8 cellular contexts compared by ENCODE assay signal in the genomic region with DNA sequence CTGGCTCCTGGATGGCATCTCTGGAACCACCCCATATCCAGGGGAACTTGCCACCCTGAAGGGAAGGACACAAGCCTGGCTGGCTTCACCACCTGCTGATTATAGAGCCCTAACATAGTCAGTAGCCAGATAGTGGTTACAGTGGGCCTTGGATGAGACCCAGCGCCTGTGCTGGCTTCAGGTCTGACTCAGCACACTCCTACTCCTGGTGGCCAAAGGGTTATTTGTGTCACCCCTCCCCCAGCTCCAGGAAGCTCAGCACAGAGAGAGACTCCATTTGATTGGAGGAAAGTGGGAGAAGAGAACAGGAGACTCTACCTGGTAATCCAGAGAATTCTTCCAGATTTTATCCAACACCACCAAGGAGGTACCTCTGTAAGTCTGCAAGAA. TPM values are rescaled to one million over a fixed set of nuclear protein-coding genes. Genes with fewer than 3 reads are reported as not detected.
A peak's percentile ranks its signal among the peaks of the same experiment; 100 is the strongest.
DNase-seq lines count a peak whose midpoint lies in the region; ATAC-seq, FAIRE-seq and TF ChIP-seq lines count a peak whose summit lies in the region.
"Had no signal": no experiment of that assay in that cellular context is flagged by ENCODE, and none has a peak within 500 bp of the region (broad histone marks: within the 10 kb centered on the region; RNA-seq: fewer than 3 reads in every experiment).

No MANE protein-coding gene starts in this region.

- no peak overlapping the region for H3K9ac ChIP-seq in astrocyte (ENCODE audit: low read length)
- H3K9ac ChIP-seq: parathyroid adenoma had no signal

- 100% methylated on average over 1 of the region's 1 CpG for WGBS in prostate gland

- peaks cover 11% of the 10 kb centered on the region for H3K4me1 ChIP-seq in astrocyte (ENCODE audit: insufficient read depth, low read length)
- H3K4me1 ChIP-seq in osteoblast (ENCODE audit: insufficient read depth, low read length) = peaks cover 16% of the 10 kb centered on the region
- no peaks in the 10 kb centered on the region for H3K4me1 ChIP-seq in prostate gland (replicated peaks)

- H3K9me3 ChIP-seq in astrocyte (ENCODE audit: insufficient read depth, low read depth, low read length) (no peaks in the 10 kb centered on the region), osteoblast (ENCODE audit: low read depth, low read length) (no peaks in the 10 kb centered on the region), prostate gland (no peaks in the 10 kb centered on the region)

- peaks cover 14% of the 10 kb centered on the region for H3K4me1 Mint-ChIP-seq in astrocyte (ENCODE audit: low read depth, unreplicated experiment)

- H3K36me3 ChIP-seq in astrocyte (ENCODE audit: insufficient read depth, low read length) (no peaks in the 10 kb centered on the region), osteoblast (ENCODE audit: insufficient read depth, low read length) (no peaks in the 10 kb centered on the region), prostate gland (no peaks in the 10 kb centered on the region)

- no peak overlapping the region for H2AFZ ChIP-seq in astrocyte (ENCODE audit: low read depth, low read length)
- H2AFZ ChIP-seq in osteoblast (ENCODE audit: low read length) = no peak overlapping the region
- H2AFZ ChIP-seq: parathyroid adenoma had no signal

- no peak for FAIRE-seq in astrocyte (lab: Jason Lieb, UNC)

- H3K4me3 Mint-ChIP-seq in astrocyte (ENCODE audit: unreplicated experiment) = no peak overlapping the region

- H3K27me3 Mint-ChIP-seq in astrocyte (ENCODE audit: low read depth, unreplicated experiment) = no peaks in the 10 kb centered on the region

- peak; percentile 97 for ATAC-seq in GM19351 (IDR thresholded peaks at IDR 0.05; ENCODE audit: unreplicated experiment)
- peak; percentile 83 for ATAC-seq in HG02938 (IDR thresholded peaks at IDR 0.05; ENCODE audit: unreplicated experiment)

- H3K36me3 Mint-ChIP-seq in astrocyte (ENCODE audit: low read depth, unreplicated experiment) = peaks cover 23% of the 10 kb centered on the region

- H3K4me3 ChIP-seq in astrocyte (ENCODE audit: insufficient read depth, low read depth, low read length) (no peak overlapping the region), osteoblast (ENCODE audit: insufficient read depth, low read length) (no peak overlapping the region), prostate gland (no peak overlapping the region)

- peak overlapping the region; percentile 13 for H3K27ac Mint-ChIP-seq in astrocyte (ENCODE audit: unreplicated experiment)

- peak overlapping the region; percentile 40 for H3K4me2 ChIP-seq in astrocyte (ENCODE audit: low read length)
- peak overlapping the region; percentile 10 for H3K4me2 ChIP-seq in osteoblast (ENCODE audit: insufficient read depth, low read length)

- intact Hi-C loops in prostate gland (cut with DNase I) = no loop called here

- no peak for TF ChIP-seq POLR2A in prostate gland (IDR thresholded peaks at IDR 0.05)

- H3K79me2 ChIP-seq in astrocyte (ENCODE audit: insufficient read depth, low read length) = peaks cover 96% of the 10 kb centered on the region
- peaks cover 96% of the 10 kb centered on the region for H3K79me2 ChIP-seq in osteoblast (ENCODE audit: insufficient read depth, low read length)

- H3K27me3 ChIP-seq in astrocyte (ENCODE audit: insufficient read depth, low read length) = no peaks in the 10 kb centered on the region
- H3K27me3 ChIP-seq in osteoblast (ENCODE audit: insufficient read depth, low read length) = no peaks in the 10 kb centered on the region
- H3K27me3 ChIP-seq in prostate gland (replicated peaks; ENCODE audit: insufficient read depth) = no peaks in the 10 kb centered on the region

- DNase-seq in astrocyte (ENCODE audit: low read depth) (peak; percentile 73), osteoblast (ENCODE audit: insufficient read length, low spot score, missing footprints) (peak; percentile 67), prostate gland (ENCODE audit: low spot score) (no peak), foreskin melanocyte (no peak), NCI-H510A (lab: John Stamatoyannopoulos, UW) (no peak)

- TF ChIP-seq CTCF in astrocyte (IDR thresholded peaks at IDR 0.05; ENCODE audit: insufficient read depth, low read depth, low read length) = no peak
- TF ChIP-seq CTCF in osteoblast (IDR thresholded peaks at IDR 0.05; ENCODE audit: extremely low read depth, low read depth, low read length) = no peak
- TF ChIP-seq CTCF in prostate gland (IDR thresholded peaks at IDR 0.05) = no peak

- H4K20me1 ChIP-seq in astrocyte (ENCODE audit: insufficient read depth, low read length) (peaks cover 67% of the 10 kb centered on the region), osteoblast (ENCODE audit: insufficient read depth, low read length) (peaks cover 29% of the 10 kb centered on the region)

- peaks cover 15% of the 10 kb centered on the region for H3K9me3 Mint-ChIP-seq in astrocyte (ENCODE audit: unreplicated experiment)

- H3K27ac ChIP-seq in astrocyte (ENCODE audit: low read depth, low read length) (no peak overlapping the region), osteoblast (ENCODE audit: low read depth, low read length) (peak overlapping the region; percentile 13), prostate gland (no peak overlapping the region)
- H3K27ac ChIP-seq: parathyroid adenoma had no signal

RNA-seq across cellular contexts. Expression of gene SNX14, which starts 12.8 kb away (rescaled TPM):
- total RNA-seq in astrocyte = 89.5 and 90.5 TPM in 2 replicates
- total RNA-seq in osteoblast = 117 and 146 TPM in 2 replicates
- 10 to 100 TPM; 40.7 to 67.2 TPM for total RNA-seq in prostate gland

Comparison
In these comparisons a context has a peak if more than half of its experiments do, and no peak if none do; other contexts are left out.
1. DNase-seq: peak in astrocyte (single experiment) and osteoblast (single experiment); none in prostate gland (single experiment), foreskin melanocyte (single experiment) and NCI-H510A (single experiment).